21 cellular contexts compared by ENCODE assay signal in the genomic region with DNA sequence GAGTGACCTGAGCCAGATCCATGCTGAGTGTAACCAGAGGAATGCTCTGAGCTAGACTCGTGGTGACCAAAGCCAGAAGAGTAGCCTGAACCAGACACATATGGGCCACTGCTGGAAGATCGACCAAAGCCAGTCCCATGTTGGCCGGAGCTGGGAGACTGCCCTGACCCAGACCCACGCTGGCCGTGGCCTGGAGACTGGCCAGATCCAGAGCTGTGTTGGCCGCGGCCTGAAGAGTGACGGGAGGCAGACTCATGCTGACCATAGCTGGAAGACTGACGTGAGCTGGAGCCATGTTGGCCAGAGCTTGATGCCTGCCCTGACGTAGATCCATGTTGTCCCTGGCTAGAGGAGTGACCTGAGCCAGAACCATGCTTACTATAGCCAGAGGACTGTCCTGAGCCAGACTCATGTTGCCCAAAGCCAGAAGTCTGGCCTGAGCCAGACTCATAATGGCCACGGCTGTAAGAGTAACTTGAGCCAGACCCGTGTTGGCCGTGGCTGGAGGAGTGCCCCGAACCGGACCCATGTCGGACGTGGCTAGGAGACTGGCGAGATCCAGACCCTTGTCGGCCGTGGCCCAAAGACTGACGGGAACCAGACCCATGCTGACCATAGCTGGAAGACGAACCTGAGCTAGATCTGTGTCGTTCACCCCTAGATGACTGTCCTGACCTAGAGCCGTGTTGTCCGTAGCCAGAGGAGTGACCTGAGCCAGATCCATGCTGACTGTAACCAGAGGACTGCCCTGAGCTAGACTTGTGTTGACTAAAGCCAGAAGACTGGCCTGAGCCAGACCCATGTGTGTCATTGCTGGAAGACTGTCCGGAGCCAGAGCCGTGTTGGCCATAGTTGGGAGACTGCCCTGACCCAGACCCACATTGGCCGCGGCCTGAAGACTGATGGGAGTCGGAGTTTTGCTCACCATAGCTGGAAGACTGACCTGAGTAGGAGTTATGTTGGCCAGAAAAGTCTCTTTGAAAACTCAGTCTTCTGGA. TPM values are rescaled to one million over a fixed set of nuclear protein-coding genes. Genes with fewer than 3 reads are reported as not detected.
"Had no signal": no experiment of that assay in that cellular context is flagged by ENCODE, and none has a peak within 500 bp of the region (broad histone marks: within the 10 kb centered on the region; RNA-seq: fewer than 3 reads in every experiment).

No MANE protein-coding gene starts in this region.

- DNase-seq: activated CD4-positive, alpha-beta T cell treated with anti-CD3 and anti-CD28 coated beads for 36 hours; activated CD8-positive, alpha-beta memory T cell treated with anti-CD3 and anti-CD28 coated beads, Interleukin-2, amount 50 U/mL, for 48 hours; activated CD8-positive, alpha-beta T cell treated with anti-CD3 and anti-CD28 coated beads, Interleukin-2, amount 10 ng/mL, durations not matched to agents 7 days and 5 days; activated naive CD4-positive, alpha-beta T cell treated with anti-CD3 and anti-CD28 coated beads, Interleukin-2, amount 50 U/mL, for 16 hours; activated T-cell treated with anti-CD3 and anti-CD28 coated beads, Interleukin-2, amount 50 U/mL, for 1 hour; amniotic stem cell; MG63; MV-4-11; NCI-H1092 treated with DMSO at 0.1 percent for 48 hours; NCI-H1417 treated with DMSO at 0.1 percent for 48 hours; NCI-H1694 treated with DMSO at 0.1 percent for 48 hours; NCI-H2029 treated with DMSO at 0.1 percent for 48 hours; NCI-H345; NCI-H510A; NCI-H526 treated with DMSO at 0.1 percent for 48 hours; Peyer's patch; SHP77 had no signal

- ATAC-seq: activated CD4-positive, alpha-beta T cell treated with anti-CD3 and anti-CD28 coated beads for 36 hours; activated CD8-positive, alpha-beta T cell treated with anti-CD3 and anti-CD28 coated beads, Interleukin-2, amount 10 ng/mL, durations not matched to agents 7 days and 5 days; WTC11 had no signal

- H3K4me1 ChIP-seq: Peyer's patch had no signal

- H3K9me3 ChIP-seq: MG63 had no signal

- H3K4me3 ChIP-seq: MG63, Peyer's patch had no signal

- H3K27me3 ChIP-seq: MG63, Peyer's patch had no signal

- H3K36me3 ChIP-seq: MG63, Peyer's patch had no signal

- H3K27ac ChIP-seq: Peyer's patch, RWPE1 had no signal

RNA-seq across cellular contexts. Expression of a gene that starts 3.5 kb away (rescaled TPM):
- total RNA-seq: activated CD4-positive, alpha-beta T cell treated with anti-CD3 and anti-CD28 coated beads for 36 hours; activated CD8-positive, alpha-beta T cell treated with anti-CD3 and anti-CD28 coated beads, Interleukin-2, amount 10 ng/mL, durations not matched to agents 7 days and 5 days; astrocyte; Peyer's patch; SK-MEL-5; WTC11 had no signal
